In the genomic region with DNA sequence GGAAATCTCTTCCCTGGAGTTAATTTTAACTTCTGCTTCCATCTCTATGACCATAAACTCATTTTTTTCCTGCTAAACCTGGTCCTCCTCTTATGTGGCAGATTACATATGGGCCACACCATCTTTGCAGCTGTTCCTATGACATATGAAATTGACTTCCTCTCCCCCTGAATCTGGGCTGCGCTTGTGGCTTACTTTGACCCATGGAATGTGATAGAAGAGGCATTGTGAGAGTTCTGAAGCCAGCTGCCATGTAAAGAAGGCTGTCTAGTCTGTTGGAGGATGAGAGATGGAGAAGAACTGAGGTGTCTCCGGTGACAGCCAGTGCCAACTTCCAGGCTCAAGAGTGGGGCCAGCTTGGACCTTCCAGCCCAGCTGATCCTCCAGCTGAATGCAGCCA, we compare ENCODE assay signal across 16 cellular contexts.
"Had no signal": no experiment of that assay in that cellular context is flagged by ENCODE, and none has a peak within 500 bp of the region (broad histone marks: within the 10 kb centered on the region; RNA-seq: fewer than 3 reads in every experiment).

No MANE protein-coding gene starts in this region.

- H3K36me3 ChIP-seq: heart left ventricle, ovary, right atrium auricular region, stomach, thoracic aorta had no signal

- ATAC-seq: heart left ventricle, natural killer cell had no signal

- FAIRE-seq: frontal cortex had no signal

- H3K27ac ChIP-seq: dorsolateral prefrontal cortex, heart left ventricle, ovary, right atrium auricular region, stomach, thoracic aorta had no signal

- DNase-seq: cortex of kidney; dorsolateral prefrontal cortex; effector CD8-positive, alpha-beta T cell; heart left ventricle; hippocampal formation; kidney glomerular epithelial cell; natural killer cell; ovary; stimulated activated CD4-positive, alpha-beta T cell treated with anti-CD3 and anti-CD28 coated beads, Interleukin-1b, Interleukin-23, amount 100 ng/mL, for 48 hours; stimulated activated naive CD4-positive, alpha-beta T cell; stomach; substantia nigra; trophoblast cell had no signal

- H3K27me3 ChIP-seq: ovary, right atrium auricular region had no signal

- H3K9me3 ChIP-seq: heart left ventricle, ovary, right atrium auricular region, stomach, thoracic aorta had no signal

- H3K4me3 ChIP-seq: dorsolateral prefrontal cortex, heart left ventricle, ovary, right atrium auricular region, stomach, thoracic aorta had no signal
